ENCODE assay signal across 21 cellular contexts in genomic region chr6:11802886-11803595, GRCh38. TPM values are rescaled to one million over a fixed set of nuclear protein-coding genes. Genes with fewer than 3 reads are reported as not detected.
DNase-seq lines count a peak whose midpoint lies in the region; ATAC-seq, FAIRE-seq and TF ChIP-seq lines count a peak whose summit lies in the region.
"Had no signal": no experiment of that assay in that cellular context is flagged by ENCODE, and none has a peak within 500 bp of the region (broad histone marks: within the 10 kb centered on the region; RNA-seq: fewer than 3 reads in every experiment).

No MANE protein-coding gene starts in this region.

- peaks cover 2% of the 10 kb centered on the region for H3K9me3 Mint-ChIP-seq in activated CD4-positive, alpha-beta T cell treated with anti-CD3 and anti-CD28 coated beads, Interleukin-2, amount 10 ng/mL, durations not matched to agents 24 days and 14 days
- H3K9me3 Mint-ChIP-seq: IgD-negative memory B cell had no signal

- FAIRE-seq in GM12878 (lab: Jason Lieb, UNC) = peak; percentile 44
- no peak for FAIRE-seq in small intestine (lab: Jason Lieb, UNC)
- FAIRE-seq: D721Med had no signal

- WGBS in GM12878 (ENCODE audit: insufficient coverage, insufficient replicate concordance, low lambda C conversion rate, missing lambda C conversion rate) = 67% methylated on average over 6 of the region's 6 CpGs
- 42 to 72% (median 50%) methylated on average over 6 of the region's 6 CpGs for WGBS in small intestine, 3 donors

- H3K27ac ChIP-seq in GM12878 (ENCODE audit: control insufficient read depth, insufficient read depth) = no peak overlapping the region
- H3K27ac ChIP-seq in left lung = peak overlapping the region in 1 of 2 donors; percentile 19
- peak overlapping the region in 1 of 2 donors; percentile 27 for H3K27ac ChIP-seq in small intestine (ENCODE audit: low read depth in 1 of 2, low read length in 1 of 2)
- H3K27ac ChIP-seq in uterus = no peak overlapping the region
- H3K27ac ChIP-seq: BLaER1 had no signal

- DNase-seq in HT-29 (ENCODE audit: low spot score) = peak; percentile 62
- DNase-seq in GM12878 (ENCODE audit: low read depth, low spot score) = no peak
- no peak for DNase-seq in left lung
- DNase-seq in small intestine = peak; percentile 81
- DNase-seq in uterus = no peak
- DNase-seq in HPDE6-E6E7 (ENCODE audit: extremely low spot score) = no peak
- DNase-seq in activated CD4-positive, alpha-beta T cell treated with anti-CD3 and anti-CD28 coated beads, Interleukin-2, amount 10 ng/mL, durations not matched to agents 24 days and 14 days = no peak
- DNase-seq: CD4-positive, alpha-beta memory T cell; DMS79 treated with DMSO at 0.1 percent for 48 hours; Kasumi-1; MG63; NCI-H1048; NCI-H1436; NCI-H345; NCI-H526 had no signal

- no peak for TF ChIP-seq RAD21 in GM12878 (IDR thresholded peaks at IDR 0.05; ENCODE audit: insufficient read depth, low read depth, low read length)

- H3K4me3 ChIP-seq in GM12878 (no peak overlapping the region), left lung (no peak overlapping the region), small intestine (ENCODE audit: low read depth in 1 of 2, low read length in 2 of 2) (no peak overlapping the region), uterus (no peak overlapping the region)
- H3K4me3 ChIP-seq: BLaER1, HAP-1, MG63 had no signal

- in situ Hi-C loops in GM12878 (cut with MboI) = no loop called here

- no peak overlapping the region for H3K4me3 Mint-ChIP-seq in activated CD4-positive, alpha-beta T cell treated with anti-CD3 and anti-CD28 coated beads, Interleukin-2, amount 10 ng/mL, durations not matched to agents 24 days and 14 days
- H3K4me3 Mint-ChIP-seq: CD4-positive, alpha-beta memory T cell; IgD-negative memory B cell had no signal

- intact Hi-C loops in GM12878 (cut with micrococcal nuclease; ENCODE audit: unreplicated experiment) = no loop called here
- intact Hi-C loops in left lung (cut with DNase I) = no loop called here
- intact Hi-C loops in uterus (cut with DNase I; ENCODE audit: low total_unique reads) = no loop called here
- intact Hi-C loops in activated CD4-positive, alpha-beta T cell treated with anti-CD3 and anti-CD28 coated beads, Interleukin-2, amount 10 ng/mL, durations not matched to agents 24 days and 14 days (cut with micrococcal nuclease) = no loop called here

- SMC1A ChIA-PET in GM12878 (lab: Charles Lee; ENCODE audit: uncharacterized antibody, unreplicated experiment) = interaction anchor here (0.6 to 2.7 kb wide), 3 partner anchors 11 to 148 kb away, joined by 3 to 10 read pairs (median 4); no protein-coding TSS in a partner anchor

- no peak overlapping the region for H3K9ac ChIP-seq in GM12878 (ENCODE audit: control insufficient read depth, insufficient read depth, low read length)
- H3K9ac ChIP-seq: BLaER1 had no signal

- TF ChIP-seq POLR2A in GM12878 (IDR thresholded peaks at IDR 0.05; ENCODE audit: low read depth, low read length) (no peak), uterus (IDR thresholded peaks at IDR 0.05) (no peak)

- H3K36me3 ChIP-seq in GM12878 (ENCODE audit: control insufficient read depth in 2 of 2, insufficient read depth in 2 of 2, low read length in 1 of 2) (no peaks in the 10 kb centered on the region), left lung (no peaks in the 10 kb centered on the region), small intestine (ENCODE audit: control insufficient read depth in 2 of 2, insufficient read depth in 2 of 2, low read length in 2 of 2) (no peaks in the 10 kb centered on the region), uterus (no peaks in the 10 kb centered on the region)
- H3K36me3 ChIP-seq: BLaER1, HAP-1, MG63 had no signal

- H3K27ac Mint-ChIP-seq in activated CD4-positive, alpha-beta T cell treated with anti-CD3 and anti-CD28 coated beads, Interleukin-2, amount 10 ng/mL, durations not matched to agents 24 days and 14 days = no peak overlapping the region
- H3K27ac Mint-ChIP-seq: CD4-positive, alpha-beta memory T cell; IgD-negative memory B cell had no signal

- no peaks in the 10 kb centered on the region for H3K36me3 Mint-ChIP-seq in activated CD4-positive, alpha-beta T cell treated with anti-CD3 and anti-CD28 coated beads, Interleukin-2, amount 10 ng/mL, durations not matched to agents 24 days and 14 days (ENCODE audit: low read depth)
- H3K36me3 Mint-ChIP-seq: CD4-positive, alpha-beta memory T cell had no signal

- H3K27me3 ChIP-seq in GM12878 (replicated peaks in 1 of 2; ENCODE audit: control insufficient read depth in 2 of 2, insufficient read depth in 2 of 2, low read length in 1 of 2) = no peaks in the 10 kb centered on the region
- no peaks in the 10 kb centered on the region for H3K27me3 ChIP-seq in left lung
- no peaks in the 10 kb centered on the region for H3K27me3 ChIP-seq in small intestine (ENCODE audit: control insufficient read depth in 2 of 2, insufficient read depth in 2 of 2, low read length in 2 of 2)
- H3K27me3 ChIP-seq in uterus = no peaks in the 10 kb centered on the region
- H3K27me3 ChIP-seq: BLaER1, MG63 had no signal

- H3K4me1 ChIP-seq in GM12878 (ENCODE audit: control insufficient read depth, insufficient read depth, low read length) (peaks cover 6% of the 10 kb centered on the region; the same call in 1 of the 2 replicates), left lung (no peaks in the 10 kb centered on the region), small intestine (ENCODE audit: control insufficient read depth in 2 of 2, insufficient read depth in 1 of 2, low read depth in 1 of 2, low read length in 1 of 2) (peaks cover 1 to 4% of the 10 kb centered on the region in 2 donors), uterus (no peaks in the 10 kb centered on the region)
- H3K4me1 ChIP-seq: BLaER1, HAP-1 had no signal

- peaks cover 18% of the 10 kb centered on the region for H3K4me1 Mint-ChIP-seq in activated CD4-positive, alpha-beta T cell treated with anti-CD3 and anti-CD28 coated beads, Interleukin-2, amount 10 ng/mL, durations not matched to agents 24 days and 14 days
- H3K4me1 Mint-ChIP-seq: IgD-negative memory B cell had no signal

- H3K9me3 ChIP-seq in GM12878 (replicated peaks; ENCODE audit: control insufficient read depth, insufficient read depth, low read length) (no peaks in the 10 kb centered on the region), left lung (no peaks in the 10 kb centered on the region), small intestine (ENCODE audit: control insufficient read depth, low read depth) (no peaks in the 10 kb centered on the region), uterus (no peaks in the 10 kb centered on the region)
- H3K9me3 ChIP-seq: BLaER1, HAP-1, MG63 had no signal

- no peaks in the 10 kb centered on the region for H3K79me2 ChIP-seq in GM12878 (ENCODE audit: control insufficient read depth, insufficient read depth, low read length)

- H3K4me2 ChIP-seq in GM12878 (ENCODE audit: control insufficient read depth, insufficient read depth) = no peak overlapping the region
- H3K4me2 ChIP-seq: BLaER1 had no signal

- POLR2A ChIA-PET in GM12878 (lab: Charles Lee) = interaction anchor here (0.6 to 0.7 kb wide), 2 partner anchors 45 to 176 kb away, joined by 3 to 4 read pairs; no protein-coding TSS in a partner anchor

- H4K20me1 ChIP-seq in GM12878 (ENCODE audit: control insufficient read depth, insufficient read depth) = no peaks in the 10 kb centered on the region
- H4K20me1 ChIP-seq: BLaER1 had no signal

- ATAC-seq in GM12878 (no peak), left lung (peak; percentile 45), GM21423 (IDR thresholded peaks at IDR 0.05; ENCODE audit: unreplicated experiment) (no peak)

- TF ChIP-seq EP300 in GM12878 (IDR thresholded peaks at IDR 0.05; ENCODE audit: borderline replicate concordance in 1 of 2, control insufficient read depth in 1 of 2, low read depth in 2 of 2, low read length in 2 of 2) = no peak

- BruUV-seq in GM12878 (replicated peaks; lab: Mats Ljungman, UMichigan) = no TSS peak

- RAD21 ChIA-PET in GM12878 (lab: Charles Lee; ENCODE audit: unreplicated experiment) = interaction anchor here (0.7 kb wide), 1 partner anchor 207 kb away, joined by 3 read pairs; no protein-coding TSS in a partner anchor

- TF ChIP-seq CTCF in GM12878 (IDR thresholded peaks at IDR 0.05 in 2 of 3, conservative IDR thresholded peaks at IDR 0.05 in 1 of 3; ENCODE audit: control insufficient read depth in 2 of 3, extremely low read depth in 1 of 3, insufficient read depth in 1 of 3, low read depth in 3 of 3, low read length in 3 of 3) (no peak), left lung (IDR thresholded peaks at IDR 0.05) (no peak), uterus (IDR thresholded peaks at IDR 0.05) (no peak)

- no peak overlapping the region for H2AFZ ChIP-seq in GM12878 (ENCODE audit: control insufficient read depth, low read depth, low read length)

- H3K27me3 Mint-ChIP-seq in activated CD4-positive, alpha-beta T cell treated with anti-CD3 and anti-CD28 coated beads, Interleukin-2, amount 10 ng/mL, durations not matched to agents 24 days and 14 days = no peaks in the 10 kb centered on the region

- CTCF ChIA-PET in GM12878 (lab: Yijun Ruan, JAX) = interaction anchor here (0.7 to 1.7 kb wide), 3 partner anchors 9 to 479 kb away, joined by 3 to 4 read pairs (median 3); no protein-coding TSS in a partner anchor

TF ChIP-seq in GM12878, 131 proteins besides CTCF, POLR2A, EP300 and RAD21:
- TF ChIP-seq SMARCA5 (IDR thresholded peaks at IDR 0.05) (no peak), NR2F1 (conservative IDR thresholded peaks at IDR 0.05) (peak; percentile 60)

RNA-seq across cellular contexts. Expression of gene ADTRP, which starts 24.4 kb away (rescaled TPM):
- 0.13 and 0.83 TPM in 2 replicates for total RNA-seq in HT-29 (2014; rRNA removed; shearing (Covaris generic))
- 1.6 and 2.0 TPM in 2 replicates for total RNA-seq in GM12878 (2013; cell fraction: nucleolus; rRNA removed)
- 1.4 and 2.2 TPM in 2 replicates for total RNA-seq in GM12878 (2014; rRNA removed)
- total RNA-seq in GM12878 (2014; rRNA removed; fragmentation: Illumina TruSeq; extraction: Trizol) = 2.1 and 2.5 TPM in 2 replicates
- 1.7 and 2.5 TPM in 2 replicates for total RNA-seq in GM12878 (2021)
- 1.7 TPM for polyA plus RNA-seq in GM12878 (2011; ENCODE audit: low read depth)
- 0.10 and 0.14 TPM in 2 replicates for polyA plus RNA-seq in GM12878 (2011; rRNA removed)
- not detected in 2 replicates for polyA plus RNA-seq in GM12878 (2011; cell fraction: cytosol; rRNA removed)
- polyA plus RNA-seq in GM12878 (2011; cell fraction: nucleus; rRNA removed) = 0.47 and 0.52 TPM in 2 replicates
- 2.5 and 3.2 TPM in 2 replicates for polyA plus RNA-seq in GM12878 (2012)
- polyA plus RNA-seq in GM12878 (2014; fragmentation: Illumina TruSeq; extraction: Trizol) = 1.7 and 2.1 TPM in 2 replicates
- 1 to 10 TPM; 2.5 to 2.6 TPM for polyA plus RNA-seq in GM12878 (2014; fragmentation: Nextera tagmentation; extraction: Ambion mirVana)
- 1.3 and 2.2 TPM in 2 replicates for polyA plus RNA-seq in GM12878 (2014; rRNA removed)
- under 1 TPM; 0.72 to 0.84 TPM for polyA plus RNA-seq in GM12878 (2016; fragmentation: Nextera tagmentation; extraction: Ambion mirVana)
- polyA minus RNA-seq in GM12878 (2011; rRNA and poly(A)+ RNA removed) = 0.10 TPM in 1 of 2 replicates, not detected in the other
- not detected in 2 replicates for polyA minus RNA-seq in GM12878 (2011; cell fraction: cytosol; rRNA and poly(A)+ RNA removed)
- polyA minus RNA-seq in GM12878 (2011; cell fraction: nucleus; rRNA and poly(A)+ RNA removed) = 0.12 and 0.29 TPM in 2 replicates
- 10 to 100 TPM in 1 of 2 donors, 1 to 10 TPM in 1; 7.1 to 11.4 TPM for total RNA-seq in left lung
- polyA plus RNA-seq in small intestine = 10 to 100 TPM; 53.5 to 73.4 (median 64.9) TPM
- total RNA-seq in uterus = not detected
- 4.7 and 5.3 TPM in 2 replicates for total RNA-seq in activated CD4-positive, alpha-beta T cell treated with anti-CD3 and anti-CD28 coated beads, Interleukin-2, amount 10 ng/mL, durations not matched to agents 24 days and 14 days
- total RNA-seq: A673 had no signal

Comparison
In these comparisons a context has a peak if more than half of its experiments do, and no peak if none do; other contexts are left out.
1. DNase-seq: peak in HT-29 (single experiment) and small intestine (single experiment); none in GM12878 (single experiment), left lung (0 of 2), uterus (0 of 2), HPDE6-E6E7 (single experiment) and activated CD4-positive, alpha-beta T cell treated with anti-CD3 and anti-CD28 coated beads, Interleukin-2, amount 10 ng/mL, durations not matched to agents 24 days and 14 days (single experiment).